Comparison of ENCODE assay signal across 1 cellular context in the genomic region with DNA sequence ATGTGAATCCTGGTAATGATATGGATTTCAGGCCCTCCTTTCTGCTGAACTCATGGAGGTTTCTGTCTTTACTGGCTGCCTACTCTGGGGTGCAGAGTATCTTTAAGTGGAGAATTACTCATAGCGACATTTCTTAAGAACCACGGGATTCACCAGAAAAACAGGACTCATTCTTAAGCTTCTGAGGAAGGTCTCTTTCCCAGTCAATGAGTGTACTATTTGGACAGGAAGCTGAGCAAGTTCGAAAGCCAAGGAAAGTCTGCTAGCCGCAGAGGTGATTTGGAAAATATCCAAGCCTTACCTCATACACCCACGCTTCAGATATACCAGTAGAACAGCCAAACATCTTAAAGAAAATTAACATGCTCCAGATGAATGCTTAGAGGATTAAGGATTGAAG.
TF ChIP-seq lines count a peak whose summit lies in the region.

No MANE protein-coding gene starts in this region.

TF ChIP-seq in endothelial cell of umbilical vein, 7 proteins besides CTCF, POLR2A, EP300 and RAD21:
- TF ChIP-seq JUN (IDR thresholded peaks at IDR 0.05; ENCODE audit: borderline replicate concordance, insufficient read depth, insufficient read length, low read depth) (peak; percentile 55), EZH2 (IDR thresholded peaks at IDR 0.05; ENCODE audit: borderline replicate concordance, low read depth, low read length, severe bottlenecking) (no peak), POLR2AphosphoS5 (IDR thresholded peaks at IDR 0.05; ENCODE audit: insufficient read depth, low read depth, low read length) (peak; percentile 38), FOS (IDR thresholded peaks at IDR 0.05; ENCODE audit: borderline replicate concordance, insufficient read depth, low read length) (peak; percentile 85)
